ENCODE assay signal across 12 cellular contexts in genomic region chr1:225762444-225762843, GRCh38. TPM values are rescaled to one million over a fixed set of nuclear protein-coding genes. Genes with fewer than 3 reads are reported as not detected.
DNase-seq lines count a peak whose midpoint lies in the region; ATAC-seq and TF ChIP-seq lines count a peak whose summit lies in the region.
"Had no signal": no experiment of that assay in that cellular context is flagged by ENCODE, and none has a peak within 500 bp of the region (broad histone marks: within the 10 kb centered on the region; RNA-seq: fewer than 3 reads in every experiment).

No MANE protein-coding gene starts in this region.

- no peak overlapping the region for H3K4me2 ChIP-seq in PC-3 (ENCODE audit: low read length)
- H3K4me2 ChIP-seq: BLaER1 treated with 17β-estradiol and CSF1 and Interleukin-3, amounts not matched to agents 10 nM and 100 nM had no signal

- H3K4me3 ChIP-seq in BE2C (ENCODE audit: low read depth, low read length) (peak overlapping the region; percentile 20), PC-3 (ENCODE audit: low read length) (no peak overlapping the region), fibroblast of the aortic adventitia (ENCODE audit: low read depth, low read length) (no peak overlapping the region)
- H3K4me3 ChIP-seq: BLaER1 treated with 17β-estradiol and CSF1 and Interleukin-3, amounts not matched to agents 10 nM and 100 nM had no signal

- no peaks in the 10 kb centered on the region for H3K9me3 ChIP-seq in BE2C
- H3K9me3 ChIP-seq in PC-3 (ENCODE audit: low read length): no peaks in the 10 kb centered on the region
- H3K9me3 ChIP-seq in CD4-positive, alpha-beta T cell (ENCODE audit: control insufficient read depth, low read length): no peaks in the 10 kb centered on the region
- H3K9me3 ChIP-seq: BLaER1 treated with 17β-estradiol and CSF1 and Interleukin-3, amounts not matched to agents 10 nM and 100 nM had no signal

- CTCF ChIA-PET in PC-3 (lab: Charles Lee): no interaction called here
- CTCF ChIA-PET in CD4-positive, alpha-beta T cell (lab: Charles Lee): interaction anchor here (2.1 kb wide), 1 partner anchor 15 kb away, joined by 6 read pairs; the partner anchor contains the start of gene SRP9

- H3K27me3 ChIP-seq in BE2C (no peaks in the 10 kb centered on the region), PC-3 (ENCODE audit: low read length) (no peaks in the 10 kb centered on the region)
- H3K27me3 ChIP-seq in CD4-positive, alpha-beta T cell (ENCODE audit: control insufficient read depth, insufficient read depth, low read length): peaks cover 6% of the 10 kb centered on the region
- H3K27me3 ChIP-seq: BLaER1 treated with 17β-estradiol and CSF1 and Interleukin-3, amounts not matched to agents 10 nM and 100 nM had no signal

- no peaks in the 10 kb centered on the region for H3K27me3 Mint-ChIP-seq in osteocyte (ENCODE audit: unreplicated experiment)
- peaks cover 7% of the 10 kb centered on the region for H3K27me3 Mint-ChIP-seq in CD4-positive, alpha-beta T cell

- TF ChIP-seq CTCF in BE2C (IDR thresholded peaks at IDR 0.05; ENCODE audit: low read depth, low read length): no peak
- no peak for TF ChIP-seq CTCF in PC-3 (conservative IDR thresholded peaks at IDR 0.05; ENCODE audit: low read depth, low read length)
- no peak for TF ChIP-seq CTCF in fibroblast of the aortic adventitia (IDR thresholded peaks at IDR 0.05; ENCODE audit: insufficient read depth, low read length)
- no peak for TF ChIP-seq CTCF in osteocyte (IDR thresholded peaks at IDR 0.05)
- TF ChIP-seq CTCF in CD4-positive, alpha-beta T cell (IDR thresholded peaks at IDR 0.05): no peak

- peaks cover 51% of the 10 kb centered on the region for H3K4me1 Mint-ChIP-seq in osteocyte (ENCODE audit: unreplicated experiment)
- no peaks in the 10 kb centered on the region for H3K4me1 Mint-ChIP-seq in CD4-positive, alpha-beta T cell (ENCODE audit: low read depth)

- DNase-seq in BE2C (peak; percentile 63), PC-3 (no peak), fibroblast of the aortic adventitia (ENCODE audit: low read depth) (peak; percentile 64), osteocyte (ENCODE audit: extremely low spot score, unreplicated experiment) (no peak)
- DNase-seq in CD4-positive, alpha-beta T cell: no peak
- DNase-seq in stimulated activated naive CD4-positive, alpha-beta T cell (lab: John Stamatoyannopoulos, UW): no peak
- DNase-seq in activated effector memory CD4-positive, alpha-beta T cell treated with Interleukin-2 at 50 U/mL for 16 hours: no peak
- DNase-seq: activated CD8-positive, alpha-beta memory T cell treated with anti-CD3 and anti-CD28 coated beads, Interleukin-2, amount 50 U/mL, for 4 hours; NCI-H2081 treated with DMSO at 0.1 percent for 48 hours had no signal

- H3K4me3 Mint-ChIP-seq in osteocyte (ENCODE audit: unreplicated experiment): no peak overlapping the region
- H3K4me3 Mint-ChIP-seq in CD4-positive, alpha-beta T cell: no peak overlapping the region

- H3K27ac ChIP-seq in PC-3 (ENCODE audit: low read length): no peak overlapping the region
- no peak overlapping the region for H3K27ac ChIP-seq in CD4-positive, alpha-beta T cell (ENCODE audit: low read depth, low read length)
- H3K27ac ChIP-seq: BLaER1 treated with 17β-estradiol and CSF1 and Interleukin-3, amounts not matched to agents 10 nM and 100 nM; parathyroid adenoma had no signal

- H4K20me1 ChIP-seq in PC-3 (ENCODE audit: low read length): no peaks in the 10 kb centered on the region
- H4K20me1 ChIP-seq: BLaER1 treated with 17β-estradiol and CSF1 and Interleukin-3, amounts not matched to agents 10 nM and 100 nM had no signal

- H2AFZ ChIP-seq in PC-3 (ENCODE audit: low read length): peak overlapping the region; percentile 31
- H2AFZ ChIP-seq: parathyroid adenoma had no signal

- no peak overlapping the region for H3K9ac ChIP-seq in PC-3 (ENCODE audit: low read length)
- H3K9ac ChIP-seq: BLaER1 treated with 17β-estradiol and CSF1 and Interleukin-3, amounts not matched to agents 10 nM and 100 nM; parathyroid adenoma had no signal

- no TSS peak for BruUV-seq in PC-3 (replicated peaks; lab: Mats Ljungman, UMichigan)

- intact Hi-C loops in PC-3 (cut with micrococcal nuclease): no loop called here
- intact Hi-C loops in CD4-positive, alpha-beta T cell (cut with DNase I, micrococcal nuclease): no loop called here

- no peaks in the 10 kb centered on the region for H3F3A ChIP-seq in PC-3 (ENCODE audit: low read length, unreplicated experiment)

- H3K9me3 Mint-ChIP-seq in osteocyte (ENCODE audit: unreplicated experiment): no peaks in the 10 kb centered on the region
- H3K9me3 Mint-ChIP-seq in CD4-positive, alpha-beta T cell: no peaks in the 10 kb centered on the region

- H3K79me2 ChIP-seq in PC-3 (ENCODE audit: low read length): no peaks in the 10 kb centered on the region
- H3K79me2 ChIP-seq: parathyroid adenoma had no signal

- ATAC-seq in PC-3 (no peak), HG03432 (IDR thresholded peaks at IDR 0.05; ENCODE audit: unreplicated experiment) (no peak)
- ATAC-seq in CD4-positive, alpha-beta T cell (ENCODE audit: poor library complexity): no peak

- POLR2A ChIA-PET in PC-3 (lab: Charles Lee; ENCODE audit: unreplicated experiment): interaction anchor here (0.7 kb wide), 1 partner anchor 62 kb away, joined by 3 read pairs; no protein-coding TSS in a partner anchor
- POLR2A ChIA-PET in CD4-positive, alpha-beta T cell (lab: Charles Lee): no interaction called here

- peaks cover 32% of the 10 kb centered on the region for H3K4me1 ChIP-seq in BE2C
- peaks cover 11% of the 10 kb centered on the region for H3K4me1 ChIP-seq in PC-3 (ENCODE audit: insufficient read depth, low read length)

- H3K27ac Mint-ChIP-seq in osteocyte (ENCODE audit: unreplicated experiment): peak overlapping the region; percentile 78
- no peak overlapping the region for H3K27ac Mint-ChIP-seq in CD4-positive, alpha-beta T cell

- H3K36me3 Mint-ChIP-seq in osteocyte (ENCODE audit: unreplicated experiment): no peaks in the 10 kb centered on the region
- no peaks in the 10 kb centered on the region for H3K36me3 Mint-ChIP-seq in CD4-positive, alpha-beta T cell (ENCODE audit: low read depth)

- H3K36me3 ChIP-seq in BE2C: no peaks in the 10 kb centered on the region
- H3K36me3 ChIP-seq in PC-3 (ENCODE audit: low read depth, low read length): no peaks in the 10 kb centered on the region
- H3K36me3 ChIP-seq: BLaER1 treated with 17β-estradiol and CSF1 and Interleukin-3, amounts not matched to agents 10 nM and 100 nM had no signal

- no peaks in the 10 kb centered on the region for H3K9me2 ChIP-seq in PC-3 (replicated peaks; ENCODE audit: low read length)

RNA-seq across cellular contexts. Expression of gene SRP9, which starts 15.2 kb away (rescaled TPM):
- polyA plus RNA-seq in BE2C (2012; ENCODE audit: insufficient read depth, insufficient read length, low read depth): 555 TPM
- total RNA-seq in PC-3 (2014; rRNA removed): 241 and 306 TPM in 2 replicates
- 117 and 330 TPM in 2 replicates for total RNA-seq in fibroblast of the aortic adventitia (ENCODE audit: low replicate concordance)
- 213 and 221 TPM in 2 replicates for total RNA-seq in osteocyte
- 10 to 100 TPM; 63.7 to 69.8 TPM for total RNA-seq in CD4-positive, alpha-beta T cell

RNA-seq across cellular contexts. Expression of gene EPHX1, which starts 47.5 kb away (rescaled TPM):
- 19.8 TPM for polyA plus RNA-seq in BE2C (2012; ENCODE audit: insufficient read depth, insufficient read length, low read depth)
- total RNA-seq in PC-3 (2014; rRNA removed) (54.6 and 69.2 TPM in 2 replicates), fibroblast of the aortic adventitia (ENCODE audit: low replicate concordance) (39.4 and 57.6 TPM in 2 replicates), osteocyte (30.3 and 32.3 TPM in 2 replicates)
- total RNA-seq in CD4-positive, alpha-beta T cell: under 1 TPM; 0.34 to 0.47 TPM

Comparison
In these comparisons a context has a peak if more than half of its experiments do, and no peak if none do; other contexts are left out.
1. DNase-seq: peak in BE2C (single experiment) and fibroblast of the aortic adventitia (single experiment); none in PC-3 (single experiment), osteocyte (single experiment), CD4-positive, alpha-beta T cell (0 of 10), stimulated activated naive CD4-positive, alpha-beta T cell (0 of 6) and activated effector memory CD4-positive, alpha-beta T cell treated with Interleukin-2 at 50 U/mL for 16 hours (single experiment).
2. RNA of gene EPHX1, which starts 47.5 kb away (total RNA-seq): 54.6 to 69.2 TPM in PC-3, 39.4 to 57.6 TPM in fibroblast of the aortic adventitia and 30.3 to 32.3 TPM in osteocyte; 0.34 to 0.47 TPM in CD4-positive, alpha-beta T cell; every median in the first group is over 10 times any median in the second.